In genomic region chr14:65169351-65169750, GRCh38 we compare ENCODE assay signal across 7 cellular contexts.
DNase-seq lines count a peak whose midpoint lies in the region; ATAC-seq and TF ChIP-seq lines count a peak whose summit lies in the region.

No MANE protein-coding gene starts in this region.

- H3K27ac ChIP-seq in gastrocnemius medialis = peak overlapping the region; percentile 21 to 65 (median 56)
- H3K27ac ChIP-seq in endodermal cell (ENCODE audit: low read depth, low read length) = no peak overlapping the region

- H3K9ac ChIP-seq in endodermal cell (ENCODE audit: extremely low read depth, low read length, poor library complexity, severe bottlenecking) = no peak overlapping the region

- H3K4me3 Mint-ChIP-seq in activated naive CD8-positive, alpha-beta T cell treated with anti-CD3 and anti-CD28 coated beads, Interleukin-2, amount 50 U/mL, for 24 hours = no peak overlapping the region
- no peak overlapping the region for H3K4me3 Mint-ChIP-seq in endodermal cell

- 63 to 89% methylated on average over 1 of the region's 1 CpG for WGBS in endodermal cell (ENCODE audit: insufficient coverage in 1 of 2, insufficient read length in 1 of 2), 2 experiments

- TF ChIP-seq POLR2A in gastrocnemius medialis (IDR thresholded peaks at IDR 0.05) = no peak

- in situ Hi-C loops in gastrocnemius medialis (cut with MboI; ENCODE audit: low sequenced_read_pairs in 4 of 4) = loop anchor here in 3 of 4 donors (5.0 to 25.0 kb wide), 7 partner anchors 205 to 795 kb away; no protein-coding TSS in a partner anchor

- H3K4me1 Mint-ChIP-seq in activated naive CD8-positive, alpha-beta T cell treated with anti-CD3 and anti-CD28 coated beads, Interleukin-2, amount 50 U/mL, for 24 hours = peaks cover 28% of the 10 kb centered on the region
- H3K4me1 Mint-ChIP-seq in endodermal cell = peaks cover 15% of the 10 kb centered on the region

- H3K36me3 Mint-ChIP-seq in activated naive CD8-positive, alpha-beta T cell treated with anti-CD3 and anti-CD28 coated beads, Interleukin-2, amount 50 U/mL, for 24 hours (ENCODE audit: low read depth) = no peaks in the 10 kb centered on the region
- no peaks in the 10 kb centered on the region for H3K36me3 Mint-ChIP-seq in endodermal cell (ENCODE audit: low read depth)

- H3K36me3 ChIP-seq in gastrocnemius medialis = no peaks in the 10 kb centered on the region
- H3K36me3 ChIP-seq in endodermal cell (ENCODE audit: control insufficient read depth, insufficient read depth, low read length) = no peaks in the 10 kb centered on the region

- no peaks in the 10 kb centered on the region for H3K9me3 ChIP-seq in gastrocnemius medialis
- no peaks in the 10 kb centered on the region for H3K9me3 ChIP-seq in endodermal cell (ENCODE audit: control insufficient read depth, low read length)

- DNase-seq in activated naive CD8-positive, alpha-beta T cell treated with anti-CD3 and anti-CD28 coated beads, Interleukin-2, amount 50 U/mL, for 24 hours = peak; percentile 11
- DNase-seq in gastrocnemius medialis = no peak
- DNase-seq in stimulated activated naive CD4-positive, alpha-beta T cell treated with Interleukin-2 at 50 U/mL for 16 hours (lab: John Stamatoyannopoulos, UW) = no peak
- DNase-seq in endodermal cell = no peak
- DNase-seq in NCI-H748 (lab: John Stamatoyannopoulos, UW; ENCODE audit: unreplicated experiment) = no peak

- H3K27me3 ChIP-seq in gastrocnemius medialis (peaks cover 8 to 13% (median 10%) of the 10 kb centered on the region in 3 donors), endodermal cell (ENCODE audit: control insufficient read depth, insufficient read depth, low read length, poor library complexity, severe bottlenecking) (no peaks in the 10 kb centered on the region)

- H3K4me1 ChIP-seq in gastrocnemius medialis = peaks cover 4 to 5% of the 10 kb centered on the region in 2 donors
- peaks cover 6% of the 10 kb centered on the region for H3K4me1 ChIP-seq in endodermal cell (ENCODE audit: control insufficient read depth, insufficient read depth, low read length)

- intact Hi-C loops in gastrocnemius medialis (cut with DNase I; ENCODE audit: low total_unique reads) = loop anchor here (5.0 kb wide), 1 partner anchor 793 kb away; no protein-coding TSS in a partner anchor

- peaks cover 15% of the 10 kb centered on the region for H3K27me3 Mint-ChIP-seq in activated naive CD8-positive, alpha-beta T cell treated with anti-CD3 and anti-CD28 coated beads, Interleukin-2, amount 50 U/mL, for 24 hours
- H3K27me3 Mint-ChIP-seq in endodermal cell (ENCODE audit: insufficient read depth) = peaks cover 10% of the 10 kb centered on the region

- peak; percentile 66 for ATAC-seq in GM19324 (IDR thresholded peaks at IDR 0.05; ENCODE audit: low FRiP score, unreplicated experiment)
- peak; percentile 86 for ATAC-seq in HG02943 (IDR thresholded peaks at IDR 0.05; ENCODE audit: low read depth, unreplicated experiment)
- peak; percentile 85 for ATAC-seq in activated naive CD8-positive, alpha-beta T cell treated with anti-CD3 and anti-CD28 coated beads, Interleukin-2, amount 50 U/mL, for 24 hours
- peak; percentile 54 to 64 for ATAC-seq in gastrocnemius medialis

- H3K27ac Mint-ChIP-seq in activated naive CD8-positive, alpha-beta T cell treated with anti-CD3 and anti-CD28 coated beads, Interleukin-2, amount 50 U/mL, for 24 hours = no peak overlapping the region
- no peak overlapping the region for H3K27ac Mint-ChIP-seq in endodermal cell

- TF ChIP-seq CTCF in gastrocnemius medialis (IDR thresholded peaks at IDR 0.05 in 4 of 5, conservative IDR thresholded peaks at IDR 0.05 in 1 of 5) (no peak), endodermal cell (conservative IDR thresholded peaks at IDR 0.05) (no peak)

- H3K4me3 ChIP-seq in gastrocnemius medialis (no peak overlapping the region), endodermal cell (ENCODE audit: low read length) (no peak overlapping the region)

- no peaks in the 10 kb centered on the region for H3K9me3 Mint-ChIP-seq in activated naive CD8-positive, alpha-beta T cell treated with anti-CD3 and anti-CD28 coated beads, Interleukin-2, amount 50 U/mL, for 24 hours
- H3K9me3 Mint-ChIP-seq in endodermal cell = no peaks in the 10 kb centered on the region
